In the genomic region with DNA sequence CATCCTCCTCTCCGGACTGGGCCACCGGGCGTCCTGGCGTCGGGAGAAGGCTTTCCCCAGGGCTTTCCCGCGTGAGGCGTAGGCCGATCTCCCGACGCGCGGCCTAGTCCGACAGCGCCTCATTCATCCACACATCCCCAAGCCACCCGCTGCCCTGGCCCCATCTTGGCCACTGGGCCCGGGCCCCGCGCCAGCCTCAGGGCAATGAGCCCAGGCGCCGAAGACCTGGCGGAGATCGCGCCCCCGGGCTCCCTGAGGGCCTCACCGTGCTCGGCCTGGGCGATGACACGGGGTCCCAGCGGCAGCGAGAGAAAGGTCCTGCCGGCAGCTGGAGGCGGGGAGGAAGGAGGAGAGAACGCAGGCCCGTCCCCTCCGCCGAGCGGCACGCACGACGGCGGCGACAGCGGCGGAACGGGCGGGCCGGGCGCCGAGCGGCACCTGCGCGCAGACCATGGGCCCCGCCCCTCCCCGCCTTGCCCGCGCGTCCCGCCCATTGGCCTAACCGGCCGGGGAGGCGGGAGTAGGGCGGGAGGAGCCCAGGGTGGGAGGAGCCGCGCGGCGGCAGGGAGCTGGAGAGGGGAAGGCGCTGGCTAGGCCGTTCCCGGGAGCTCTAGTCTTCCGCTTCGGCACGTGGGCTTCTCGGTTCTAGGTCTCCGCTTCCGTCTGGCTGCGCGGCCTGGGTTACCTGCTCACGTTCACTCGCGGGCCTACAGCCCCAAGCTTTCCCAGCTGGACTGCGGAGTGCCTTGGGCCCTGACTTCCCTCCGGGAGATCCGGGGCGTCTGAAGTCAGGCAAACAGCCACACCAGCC, we compare ENCODE assay signal across 8 cellular contexts. TPM values are rescaled to one million over a fixed set of nuclear protein-coding genes. Genes with fewer than 3 reads are reported as not detected.
DNase-seq lines count a peak whose midpoint lies in the region; ATAC-seq and TF ChIP-seq lines count a peak whose summit lies in the region.

OLA1 (minus strand) TSS at position 346 of the 811 bp plus-strand sequence. CDS start 1,717 bp downstream, outside the sequence.

- POLR2A ChIA-PET in AG04450 (lab: Yijun Ruan, JAX) = no interaction called here

- H3K9ac ChIP-seq in skeletal muscle tissue (ENCODE audit: low read depth in 1 of 3, low read length in 3 of 3) = peak within 1 kb of the TSS; percentile 88 to 90 (median 89)

- peak; percentile 63 for DNase-seq in AG04450 (ENCODE audit: low read depth, low spot score)
- peak; percentile 99 for DNase-seq in NCI-H2227 (lab: John Stamatoyannopoulos, UW; ENCODE audit: unreplicated experiment)
- peak; percentile 95 for DNase-seq in WERI-Rb-1
- peak; percentile 92 for DNase-seq in breast epithelium (ENCODE audit: low spot score in 2 of 2)

- intact Hi-C loops in breast epithelium (cut with DNase I; ENCODE audit: low total_unique reads) = no loop called here

- TF ChIP-seq POLR2A in breast epithelium (IDR thresholded peaks at IDR 0.05) = peak; percentile 65

- peaks cover 3% of the 10 kb centered on the region; the same call in 1 of the 2 replicates for H3K9me3 ChIP-seq in AG04450 (ENCODE audit: control insufficient read depth, insufficient read depth, low read length)
- H3K9me3 ChIP-seq in WERI-Rb-1 (ENCODE audit: severe bottlenecking) = no peaks in the 10 kb centered on the region
- no peaks in the 10 kb centered on the region for H3K9me3 ChIP-seq in breast epithelium
- H3K9me3 ChIP-seq in iPS-18c (ENCODE audit: control insufficient read depth, insufficient read depth, low read length) = no peaks in the 10 kb centered on the region
- no peaks in the 10 kb centered on the region for H3K9me3 ChIP-seq in skeletal muscle tissue (ENCODE audit: control insufficient read depth in 3 of 3, low read length in 3 of 3)

- TF ChIP-seq CTCF in AG04450 (IDR thresholded peaks at IDR 0.05; ENCODE audit: low read depth, low read length) (no peak), WERI-Rb-1 (IDR thresholded peaks at IDR 0.05; ENCODE audit: low read depth, low read length) (no peak), breast epithelium (IDR thresholded peaks at IDR 0.05) (no peak)

- H3K36me3 ChIP-seq in WERI-Rb-1 (peaks cover 33% of the 10 kb centered on the region), breast epithelium (no peaks in the 10 kb centered on the region), skeletal muscle tissue (ENCODE audit: control insufficient read depth in 3 of 3, insufficient read depth in 3 of 3, low read length in 3 of 3) (peaks cover 0 to 3% (median 0%) of the 10 kb centered on the region in 3 donors)

- peak; percentile 94 for ATAC-seq in GM18909 (IDR thresholded peaks at IDR 0.05; ENCODE audit: poor library complexity, unreplicated experiment)
- ATAC-seq in HG03159 (IDR thresholded peaks at IDR 0.05; ENCODE audit: unreplicated experiment) = peak; percentile 95

- H3K4me3 ChIP-seq in AG04450 (ENCODE audit: low read depth, low read length) (peak within 1 kb of the TSS; percentile 79), WERI-Rb-1 (ENCODE audit: low read depth, low read length) (peak within 1 kb of the TSS; percentile 97), breast epithelium (peak within 1 kb of the TSS; percentile 70 to 85 (median 79)), iPS-18c (ENCODE audit: insufficient read depth, low read depth, low read length) (peak within 1 kb of the TSS; percentile 83), skeletal muscle tissue (ENCODE audit: low read length in 3 of 3) (peak within 1 kb of the TSS; percentile 88 to 89 (median 89))

- CTCF ChIA-PET in AG04450 (lab: Charles Lee) = interaction anchor here (1.1 kb wide), 1 partner anchor 109 kb away, joined by 3 read pairs; no protein-coding TSS in a partner anchor

- H3K27ac ChIP-seq in AG04450 (ENCODE audit: low read depth, low read length) (peak within 1 kb of the TSS; percentile 52), WERI-Rb-1 (peak within 1 kb of the TSS; percentile 90), breast epithelium (peak within 1 kb of the TSS; percentile 84 to 89), skeletal muscle tissue (ENCODE audit: low read depth, low read length) (peak within 1 kb of the TSS; percentile 88)

- H3K4me1 ChIP-seq in breast epithelium (peaks cover 0 to 6% of the 10 kb centered on the region in 2 donors), skeletal muscle tissue (ENCODE audit: control insufficient read depth in 3 of 3, insufficient read depth in 3 of 3, low read length in 3 of 3) (peaks cover 4 to 7% (median 7%) of the 10 kb centered on the region in 3 donors)

- no peaks in the 10 kb centered on the region for H3K27me3 ChIP-seq in AG04450 (ENCODE audit: control insufficient read depth, insufficient read depth, low read length)
- H3K27me3 ChIP-seq in WERI-Rb-1 (ENCODE audit: insufficient read depth, low read depth, severe bottlenecking) = no peaks in the 10 kb centered on the region
- no peaks in the 10 kb centered on the region for H3K27me3 ChIP-seq in breast epithelium
- H3K27me3 ChIP-seq in skeletal muscle tissue (ENCODE audit: control insufficient read depth in 3 of 3, insufficient read depth in 3 of 3, low read length in 3 of 3) = no peaks in the 10 kb centered on the region

RNA-seq across cellular contexts. Expression of gene OLA1, which starts in this region (rescaled TPM):
- 101 and 148 TPM in 2 replicates for polyA plus RNA-seq in AG04450 (2011; rRNA removed)
- 39.8 and 81.8 TPM in 2 replicates for polyA minus RNA-seq in AG04450 (2011; rRNA and poly(A)+ RNA removed)
- 10 to 100 TPM; 56.0 to 73.7 (median 69.1) TPM for total RNA-seq in breast epithelium
- 90.3 TPM for total RNA-seq in skeletal muscle tissue

Comparison
In these comparisons a context has a peak if more than half of its experiments do, and no peak if none do; other contexts are left out.
1. Peak in every context shown above with its lines: DNase-seq, ATAC-seq, H3K4me3 ChIP-seq and H3K27ac ChIP-seq.